17 cellular contexts compared by ENCODE assay signal in the genomic region with DNA sequence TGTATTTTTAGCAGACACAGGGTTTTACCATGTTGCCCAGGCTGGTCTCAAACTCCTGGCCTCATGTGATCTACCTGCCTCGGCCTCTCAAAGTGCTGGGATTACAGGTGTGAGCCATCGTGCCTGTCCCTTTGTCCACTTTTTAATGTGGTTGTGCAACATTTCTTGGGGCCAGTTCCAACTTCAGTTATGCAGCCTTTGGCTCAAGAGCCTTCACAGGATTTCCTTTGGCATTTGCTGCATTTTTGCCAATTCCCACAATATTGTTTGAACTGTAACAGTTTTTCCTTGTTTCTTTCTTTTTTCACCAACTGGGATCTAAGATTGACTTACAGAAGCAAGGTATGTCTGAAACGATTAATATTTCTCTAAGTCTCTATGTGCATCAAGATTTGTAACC.
DNase-seq lines count a peak whose midpoint lies in the region; ATAC-seq, FAIRE-seq and TF ChIP-seq lines count a peak whose summit lies in the region.
"Had no signal": no experiment of that assay in that cellular context is flagged by ENCODE, and none has a peak within 500 bp of the region (broad histone marks: within the 10 kb centered on the region; RNA-seq: fewer than 3 reads in every experiment).

No MANE protein-coding gene starts in this region.

- H3K9me1 ChIP-seq in IMR-90 (ENCODE audit: insufficient read depth, low read length), result no peaks in the 10 kb centered on the region

- H4K20me1 ChIP-seq in IMR-90 (ENCODE audit: insufficient read depth, low read length), result no peaks in the 10 kb centered on the region

- no peak overlapping the region for H2BK5ac ChIP-seq in IMR-90 (ENCODE audit: low read depth, low read length, poor library complexity, severe bottlenecking)

- H2AFZ ChIP-seq in IMR-90 (replicated peaks; ENCODE audit: low read length, poor library complexity), result no peak overlapping the region

- POLR2A ChIA-PET in IMR-90 (lab: Charles Lee; ENCODE audit: unreplicated experiment), result no interaction called here

- DNase-seq in IMR-90, result no peak
- peak; percentile 55 for DNase-seq in choroid plexus epithelial cell (ENCODE audit: low read depth)
- DNase-seq in kidney, result no peak
- no peak for DNase-seq in stomach
- DNase-seq in HAP-1 (ENCODE audit: low spot score in 2 of 2), result no peak
- DNase-seq in NCI-H1092 treated with DMSO at 0.1 percent for 48 hours (lab: John Stamatoyannopoulos, UW), result no peak
- no peak for DNase-seq in NCI-H82 treated with DMSO at 0.1 percent for 48 hours (lab: John Stamatoyannopoulos, UW; ENCODE audit: unreplicated experiment)
- DNase-seq: activated T-cell treated with anti-CD3 and anti-CD28 coated beads, Interleukin-2, amount 50 U/mL, for 24 hours; cerebellar nuclear complex; immature natural killer cell; NCI-H774; stimulated activated CD4-positive, alpha-beta T cell treated with anti-CD3 and anti-CD28 coated beads, Interleukin-4, amount 100 ng/mL, for 24 hours; testis had no signal

- H3K9ac ChIP-seq in IMR-90 (ENCODE audit: low read depth, low read length), result no peak overlapping the region
- no peak overlapping the region for H3K9ac ChIP-seq in kidney (ENCODE audit: low read length in 2 of 2)

- in situ Hi-C loops in IMR-90 (cut with MboI; ENCODE audit: low sequenced_read_pairs) (no loop called here), HAP-1 (cut with MboI; ENCODE audit: low sequenced_read_pairs) (no loop called here)

- no peak overlapping the region for H2AK5ac ChIP-seq in IMR-90 (ENCODE audit: low read depth, low read length)

- ATAC-seq in IMR-90 (ENCODE audit: low read depth) (no peak), GM21381 (IDR thresholded peaks at IDR 0.05; ENCODE audit: unreplicated experiment) (no peak)

- dilution Hi-C loops in IMR-90 (cut with HindIII; ENCODE audit: low sequenced_read_pairs, unreplicated experiment), result no loop called here

- WGBS in IMR-90 (ENCODE audit: extremely low coverage in 2 of 2, insufficient read length in 1 of 2), 2 experiments, result 61% methylated on average over 2 of the region's 3 CpGs; no CpG with 5 or more reads in 1 of the 2 experiments
- 59 to 72% (median 66%) methylated on average over 3 of the region's 3 CpGs for WGBS in stomach, 5 donors

- H2BK20ac ChIP-seq in IMR-90 (ENCODE audit: low read depth, low read length), result no peak overlapping the region

- CTCF ChIA-PET in IMR-90 (lab: Yijun Ruan, JAX), result no interaction called here

- H3K4me1 ChIP-seq in IMR-90 (ENCODE audit: control insufficient read depth, insufficient read depth, low read length) (no peaks in the 10 kb centered on the region), kidney (ENCODE audit: control insufficient read depth in 1 of 2, insufficient read depth in 1 of 2, low read depth in 1 of 2, low read length in 2 of 2) (peaks cover 6 to 17% of the 10 kb centered on the region in 2 donors), stomach (peaks cover under 1 to 23% (median 12%) of the 10 kb centered on the region in 4 donors), HAP-1 (no peaks in the 10 kb centered on the region)
- H3K4me1 ChIP-seq: testis had no signal

- no peak overlapping the region for H2AK9ac ChIP-seq in IMR-90 (replicated peaks; ENCODE audit: low read depth, low read length, poor library complexity)

- no peak overlapping the region for H2BK15ac ChIP-seq in IMR-90 (ENCODE audit: low read depth, low read length)

- no TSS peak for BruUV-seq in IMR-90 (replicated peaks; lab: Mats Ljungman, UMichigan)

- no peak overlapping the region for H4K5ac ChIP-seq in IMR-90 (ENCODE audit: low read depth, low read length)

- no peak overlapping the region for H4K91ac ChIP-seq in IMR-90 (ENCODE audit: insufficient read depth, low read depth, low read length)

- H3K23ac ChIP-seq in IMR-90 (ENCODE audit: low read depth, low read length), result no peak overlapping the region

- TF ChIP-seq CTCF in IMR-90 (conservative IDR thresholded peaks at IDR 0.05; ENCODE audit: low read depth, low read length) (no peak), choroid plexus epithelial cell (conservative IDR thresholded peaks at IDR 0.05; ENCODE audit: low read depth, low read length) (no peak), kidney (IDR thresholded peaks at IDR 0.05; ENCODE audit: borderline replicate concordance, extremely low read depth, insufficient read depth) (no peak), stomach (IDR thresholded peaks at IDR 0.05) (no peak)

- no peak overlapping the region for H2BK120ac ChIP-seq in IMR-90 (ENCODE audit: low read depth, low read length)

- no peak for TF ChIP-seq EP300 in stomach (IDR thresholded peaks at IDR 0.05)

- TF ChIP-seq POLR2A in IMR-90 (IDR thresholded peaks at IDR 0.05; ENCODE audit: low read depth, low read length), result no peak
- no peak for TF ChIP-seq POLR2A in stomach (IDR thresholded peaks at IDR 0.05)

- H3K14ac ChIP-seq in IMR-90 (replicated peaks; ENCODE audit: low read depth, low read length), result no peak overlapping the region

- H3K27me3 ChIP-seq in IMR-90 (ENCODE audit: control insufficient read depth, insufficient read depth, low read length) (no peaks in the 10 kb centered on the region), stomach (no peaks in the 10 kb centered on the region), HAP-1 (ENCODE audit: low read depth) (no peaks in the 10 kb centered on the region)
- H3K27me3 ChIP-seq: neutrophil, testis had no signal

- no peak overlapping the region for H3K56ac ChIP-seq in IMR-90 (ENCODE audit: extremely low read depth, insufficient read depth, low read length)

- H3K4ac ChIP-seq in IMR-90 (ENCODE audit: low read depth, low read length), result no peak overlapping the region

- TF ChIP-seq RAD21 in IMR-90 (IDR thresholded peaks at IDR 0.05; ENCODE audit: low read length), result no peak

- H3K18ac ChIP-seq in IMR-90 (ENCODE audit: low read depth, low read length), result no peak overlapping the region

- no peak overlapping the region for H3K4me2 ChIP-seq in IMR-90 (ENCODE audit: low read depth, low read length)

- intact Hi-C loops in IMR-90 (cut with micrococcal nuclease) (no loop called here), kidney (cut with DNase I) (no loop called here), stomach (cut with DNase I; ENCODE audit: low total_unique reads) (no loop called here)

- H3K36me3 ChIP-seq in IMR-90 (ENCODE audit: control insufficient read depth, insufficient read depth, low read length) (no peaks in the 10 kb centered on the region), kidney (ENCODE audit: control insufficient read depth in 1 of 2, insufficient read depth in 2 of 2, low read length in 2 of 2) (no peaks in the 10 kb centered on the region), stomach (no peaks in the 10 kb centered on the region), HAP-1 (replicated peaks) (no peaks in the 10 kb centered on the region)
- H3K36me3 ChIP-seq: neutrophil had no signal

- FAIRE-seq in kidney (lab: Jason Lieb, UNC), result no peak
- FAIRE-seq: TTC549 had no signal

- H3K4me3 ChIP-seq in IMR-90 (ENCODE audit: insufficient read depth, low read depth, low read length) (no peak overlapping the region), choroid plexus epithelial cell (ENCODE audit: low read depth, low read length) (no peak overlapping the region), kidney (ENCODE audit: low read length in 2 of 2) (no peak overlapping the region), stomach (no peak overlapping the region), HAP-1 (no peak overlapping the region)
- H3K4me3 ChIP-seq: testis had no signal

- H4K8ac ChIP-seq in IMR-90 (ENCODE audit: low read depth in 2 of 2, low read length in 2 of 2), result no peak overlapping the region

- no peaks in the 10 kb centered on the region for H3K79me1 ChIP-seq in IMR-90 (ENCODE audit: low read depth in 1 of 2, low read length in 2 of 2)

- H3K9me3 ChIP-seq in IMR-90 (ENCODE audit: control insufficient read depth, insufficient read depth, low read length), result peaks cover 7% of the 10 kb centered on the region
- peaks cover 0 to 5% of the 10 kb centered on the region in 2 donors for H3K9me3 ChIP-seq in kidney (ENCODE audit: control insufficient read depth in 1 of 2, low read length in 2 of 2)
- peaks cover 6 to 21% (median 15%) of the 10 kb centered on the region in 4 donors for H3K9me3 ChIP-seq in stomach
- H3K9me3 ChIP-seq in HAP-1, result no peaks in the 10 kb centered on the region
- H3K9me3 ChIP-seq: neutrophil, testis had no signal

- no peak overlapping the region for H3K27ac ChIP-seq in IMR-90 (ENCODE audit: insufficient read depth, low read length)
- H3K27ac ChIP-seq in kidney (ENCODE audit: low read depth in 2 of 2, low read length in 2 of 2), result peak overlapping the region; percentile 2 to 26
- H3K27ac ChIP-seq in stomach, result peak overlapping the region in 3 of 5 donors; percentile 27 to 76 (median 59)
- H3K27ac ChIP-seq: C4-2B, neutrophil, testis had no signal

TF ChIP-seq in IMR-90, 13 proteins besides CTCF, POLR2A, EP300 and RAD21:
- TF ChIP-seq CHD1 (IDR thresholded peaks at IDR 0.05; ENCODE audit: low read depth, low read length) (no peak), CEBPB (IDR thresholded peaks at IDR 0.05; ENCODE audit: low read depth, low read length) (0 out of 2 replicates have a peak, but pooled peaks have one; percentile 14)
